Comparison of ENCODE assay signal across 1 cellular context in genomic region chr17:44105483-44105882, GRCh38.
TF ChIP-seq lines count a peak whose summit lies in the region.

No MANE protein-coding gene starts in this region.

TF ChIP-seq in GM12878, 131 proteins besides CTCF, POLR2A, EP300 and RAD21:
- TF ChIP-seq NR2F1 (conservative IDR thresholded peaks at IDR 0.05) (no peak), RB1 (IDR thresholded peaks at IDR 0.05; ENCODE audit: borderline replicate concordance) (no peak), BMI1 (IDR thresholded peaks at IDR 0.05; ENCODE audit: borderline replicate concordance) (no peak), TAF1 (IDR thresholded peaks at IDR 0.05; ENCODE audit: borderline replicate concordance, low read depth, low read length) (no peak), TBL1XR1 (IDR thresholded peaks at IDR 0.05; ENCODE audit: low read depth, low read length) (no peak), RFX5 (IDR thresholded peaks at IDR 0.05; ENCODE audit: low read depth, low read length) (no peak), GATAD2B (conservative IDR thresholded peaks at IDR 0.05; ENCODE audit: low read depth) (no peak), HDAC2 (IDR thresholded peaks at IDR 0.05) (no peak), IRF3 (IDR thresholded peaks at IDR 0.05) (no peak), NBN (IDR thresholded peaks at IDR 0.05) (no peak), MTA3 (IDR thresholded peaks at IDR 0.05; ENCODE audit: borderline replicate concordance, low read length) (no peak), SUPT20H (IDR thresholded peaks at IDR 0.05; ENCODE audit: borderline replicate concordance, control insufficient read depth, low read depth, low read length) (no peak), KAT2A (conservative IDR thresholded peaks at IDR 0.05; ENCODE audit: control insufficient read depth, low read depth, low read length) (no peak)
